Comparison of ENCODE assay signal across 19 cellular contexts in genomic region chr9:85602742-85603141, GRCh38.
"Had no signal": no experiment of that assay in that cellular context is flagged by ENCODE, and none has a peak within 500 bp of the region (broad histone marks: within the 10 kb centered on the region; RNA-seq: fewer than 3 reads in every experiment).

No MANE protein-coding gene starts in this region.

- H3K9me3 Mint-ChIP-seq: activated CD8-positive, alpha-beta T cell treated with anti-CD3 and anti-CD28 coated beads for 36 hours; activated naive CD4-positive, alpha-beta T cell treated with anti-CD3 and anti-CD28 coated beads, Interleukin-2, amount 50 U/mL, for 24 hours; IgD-negative memory B cell had no signal

- H3K4me1 Mint-ChIP-seq: IgD-negative memory B cell had no signal

- H3K27ac Mint-ChIP-seq: activated CD8-positive, alpha-beta T cell treated with anti-CD3 and anti-CD28 coated beads for 36 hours; activated naive CD4-positive, alpha-beta T cell treated with anti-CD3 and anti-CD28 coated beads, Interleukin-2, amount 50 U/mL, for 24 hours; IgD-negative memory B cell; T-helper 17 cell had no signal

- H3K4me3 ChIP-seq: breast epithelium had no signal

- DNase-seq: activated CD4-positive, alpha-beta T cell treated with anti-CD3 and anti-CD28 coated beads for 4 hours; activated CD8-positive, alpha-beta memory T cell treated with anti-CD3 and anti-CD28 coated beads, Interleukin-2, amount 50 U/mL, for 4 hours; activated CD8-positive, alpha-beta T cell treated with anti-CD3 and anti-CD28 coated beads for 36 hours; aorta; KG1; NCI-H1048; NCI-H146; NCI-H187 treated with DMSO at 0.1 percent for 48 hours; NCI-H2081 treated with DMSO at 0.1 percent for 48 hours; NCI-H2171; NCI-H2227 treated with DMSO at 0.1 percent for 48 hours; NCI-H526; NCI-H82; SIG-M5; T-helper 17 cell had no signal

- H3K9me3 ChIP-seq: breast epithelium had no signal

- H3K36me3 ChIP-seq: breast epithelium had no signal

- H3K27ac ChIP-seq: breast epithelium, VCaP had no signal

- H3K27me3 ChIP-seq: breast epithelium had no signal

- H3K4me3 Mint-ChIP-seq: activated CD8-positive, alpha-beta T cell treated with anti-CD3 and anti-CD28 coated beads for 36 hours; activated naive CD4-positive, alpha-beta T cell treated with anti-CD3 and anti-CD28 coated beads, Interleukin-2, amount 50 U/mL, for 24 hours; IgD-negative memory B cell; T-helper 17 cell had no signal

- ATAC-seq: activated CD8-positive, alpha-beta T cell treated with anti-CD3 and anti-CD28 coated beads for 36 hours; T-helper 17 cell had no signal

- H3K27me3 Mint-ChIP-seq: activated CD8-positive, alpha-beta T cell treated with anti-CD3 and anti-CD28 coated beads for 36 hours; activated naive CD4-positive, alpha-beta T cell treated with anti-CD3 and anti-CD28 coated beads, Interleukin-2, amount 50 U/mL, for 24 hours; IgD-negative memory B cell; T-helper 17 cell had no signal

- H3K4me1 ChIP-seq: breast epithelium had no signal
